1 cellular context compared by ENCODE assay signal in the genomic region with DNA sequence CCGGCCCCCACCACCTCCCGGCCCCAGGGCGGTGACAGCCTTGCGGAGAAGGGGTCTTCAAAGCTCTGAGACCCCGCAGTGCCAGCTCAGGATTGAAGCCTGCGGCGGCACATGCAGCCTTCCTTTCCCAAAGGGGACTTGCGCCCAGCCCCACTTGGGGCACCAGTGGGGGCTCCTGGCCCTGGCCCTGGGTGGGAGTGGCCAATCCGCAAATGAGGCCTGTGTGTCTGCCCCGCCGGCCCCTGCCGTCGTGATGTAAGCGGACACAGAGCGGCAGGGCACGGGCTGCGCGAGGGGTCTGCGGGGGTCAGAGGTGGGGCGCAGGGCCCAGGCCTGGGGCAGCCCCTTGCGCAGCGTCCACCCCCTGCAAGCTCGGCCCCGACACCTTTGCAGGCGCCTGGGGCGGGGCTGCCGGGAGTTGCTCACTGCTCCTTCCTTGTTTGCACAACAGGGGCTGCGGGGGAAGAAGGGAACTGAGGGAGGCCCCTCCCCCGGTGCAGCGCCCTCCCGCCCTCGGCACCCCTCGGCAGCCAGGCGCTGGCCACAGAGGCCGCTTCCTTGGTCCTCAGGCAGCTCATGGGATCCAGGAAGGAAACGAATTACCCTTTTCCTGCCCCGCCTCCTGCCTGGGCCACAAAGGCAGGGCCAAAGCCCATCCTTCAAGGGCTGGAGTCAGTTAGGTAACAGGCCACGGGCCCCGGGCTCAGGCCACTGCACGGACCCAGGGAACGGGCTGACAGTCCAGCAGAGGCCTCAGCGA.
TF ChIP-seq lines count a peak whose summit lies in the region.

No MANE protein-coding gene starts in this region.

TF ChIP-seq in HepG2, 621 proteins besides CTCF, POLR2A, EP300 and RAD21 (continued from another document and continues in another):
- TF ChIP-seq MED1 (CRISPR knock-in tag; IDR thresholded peaks at IDR 0.05): peak; percentile 90
- TF ChIP-seq TCF7L2 (IDR thresholded peaks at IDR 0.05; ENCODE audit: low read depth, low read length): no peak
- no peak for TF ChIP-seq ZNF24 (IDR thresholded peaks at IDR 0.05)
- TF ChIP-seq GLI4 (CRISPR knock-in tag; IDR thresholded peaks at IDR 0.05; ENCODE audit: borderline replicate concordance): no peak; the same call in 1 of the 2 replicates
- peak; percentile 80 for TF ChIP-seq SPEN (CRISPR knock-in tag; IDR thresholded peaks at IDR 0.05; ENCODE audit: low read depth)
- TF ChIP-seq BHLHE40 (IDR thresholded peaks at IDR 0.05; ENCODE audit: low read length): no peak
- peak; percentile 46; the same call in 1 of the 2 replicates for TF ChIP-seq ZSCAN22 (CRISPR knock-in tag; IDR thresholded peaks at IDR 0.05)
- TF ChIP-seq ZNF510 (CRISPR knock-in tag; IDR thresholded peaks at IDR 0.05; ENCODE audit: low read depth): peak; percentile 53; the same call in 1 of the 2 replicates
- no peak; the same call in 1 of the 2 replicates for TF ChIP-seq MED13 (CRISPR knock-in tag; IDR thresholded peaks at IDR 0.05)
- TF ChIP-seq ZNF816 (CRISPR knock-in tag; IDR thresholded peaks at IDR 0.05; ENCODE audit: borderline replicate concordance): no peak; the same call in 1 of the 2 replicates
- TF ChIP-seq, protein P1, sequence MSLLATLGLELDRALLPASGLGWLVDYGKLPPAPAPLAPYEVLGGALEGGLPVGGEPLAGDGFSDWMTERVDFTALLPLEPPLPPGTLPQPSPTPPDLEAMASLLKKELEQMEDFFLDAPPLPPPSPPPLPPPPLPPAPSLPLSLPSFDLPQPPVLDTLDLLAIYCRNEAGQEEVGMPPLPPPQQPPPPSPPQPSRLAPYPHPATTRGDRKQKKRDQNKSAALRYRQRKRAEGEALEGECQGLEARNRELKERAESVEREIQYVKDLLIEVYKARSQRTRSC (CRISPR knock-in tag; IDR thresholded peaks at IDR 0.05; ENCODE audit: low read depth): no peak
- TF ChIP-seq, protein P2, sequence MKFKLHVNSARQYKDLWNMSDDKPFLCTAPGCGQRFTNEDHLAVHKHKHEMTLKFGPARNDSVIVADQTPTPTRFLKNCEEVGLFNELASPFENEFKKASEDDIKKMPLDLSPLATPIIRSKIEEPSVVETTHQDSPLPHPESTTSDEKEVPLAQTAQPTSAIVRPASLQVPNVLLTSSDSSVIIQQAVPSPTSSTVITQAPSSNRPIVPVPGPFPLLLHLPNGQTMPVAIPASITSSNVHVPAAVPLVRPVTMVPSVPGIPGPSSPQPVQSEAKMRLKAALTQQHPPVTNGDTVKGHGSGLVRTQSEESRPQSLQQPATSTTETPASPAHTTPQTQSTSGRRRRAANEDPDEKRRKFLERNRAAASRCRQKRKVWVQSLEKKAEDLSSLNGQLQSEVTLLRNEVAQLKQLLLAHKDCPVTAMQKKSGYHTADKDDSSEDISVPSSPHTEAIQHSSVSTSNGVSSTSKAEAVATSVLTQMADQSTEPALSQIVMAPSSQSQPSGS (CRISPR knock-in tag; IDR thresholded peaks at IDR 0.05): peak; percentile 91
- TF ChIP-seq, protein P3, sequence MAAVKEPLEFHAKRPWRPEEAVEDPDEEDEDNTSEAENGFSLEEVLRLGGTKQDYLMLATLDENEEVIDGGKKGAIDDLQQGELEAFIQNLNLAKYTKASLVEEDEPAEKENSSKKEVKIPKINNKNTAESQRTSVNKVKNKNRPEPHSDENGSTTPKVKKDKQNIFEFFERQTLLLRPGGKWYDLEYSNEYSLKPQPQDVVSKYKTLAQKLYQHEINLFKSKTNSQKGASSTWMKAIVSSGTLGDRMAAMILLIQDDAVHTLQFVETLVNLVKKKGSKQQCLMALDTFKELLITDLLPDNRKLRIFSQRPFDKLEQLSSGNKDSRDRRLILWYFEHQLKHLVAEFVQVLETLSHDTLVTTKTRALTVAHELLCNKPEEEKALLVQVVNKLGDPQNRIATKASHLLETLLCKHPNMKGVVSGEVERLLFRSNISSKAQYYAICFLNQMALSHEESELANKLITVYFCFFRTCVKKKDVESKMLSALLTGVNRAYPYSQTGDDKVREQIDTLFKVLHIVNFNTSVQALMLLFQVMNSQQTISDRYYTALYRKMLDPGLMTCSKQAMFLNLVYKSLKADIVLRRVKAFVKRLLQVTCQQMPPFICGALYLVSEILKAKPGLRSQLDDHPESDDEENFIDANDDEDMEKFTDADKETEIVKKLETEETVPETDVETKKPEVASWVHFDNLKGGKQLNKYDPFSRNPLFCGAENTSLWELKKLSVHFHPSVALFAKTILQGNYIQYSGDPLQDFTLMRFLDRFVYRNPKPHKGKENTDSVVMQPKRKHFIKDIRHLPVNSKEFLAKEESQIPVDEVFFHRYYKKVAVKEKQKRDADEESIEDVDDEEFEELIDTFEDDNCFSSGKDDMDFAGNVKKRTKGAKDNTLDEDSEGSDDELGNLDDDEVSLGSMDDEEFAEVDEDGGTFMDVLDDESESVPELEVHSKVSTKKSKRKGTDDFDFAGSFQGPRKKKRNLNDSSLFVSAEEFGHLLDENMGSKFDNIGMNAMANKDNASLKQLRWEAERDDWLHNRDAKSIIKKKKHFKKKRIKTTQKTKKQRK (IDR thresholded peaks at IDR 0.05; ENCODE audit: low read length): no peak
- TF ChIP-seq YEATS2 (CRISPR knock-in tag; IDR thresholded peaks at IDR 0.05; ENCODE audit: borderline replicate concordance): peak; percentile 71; the same call in 1 of the 2 replicates
- TF ChIP-seq BRD4 (CRISPR knock-in tag; IDR thresholded peaks at IDR 0.05): no peak; the same call in 1 of the 2 replicates
- no peak for TF ChIP-seq ZNF547 (CRISPR knock-in tag; IDR thresholded peaks at IDR 0.05)
- peak; percentile 73; the same call in 1 of the 2 replicates for TF ChIP-seq ZNF205 (CRISPR knock-in tag; IDR thresholded peaks at IDR 0.05)
- TF ChIP-seq, protein P4, sequence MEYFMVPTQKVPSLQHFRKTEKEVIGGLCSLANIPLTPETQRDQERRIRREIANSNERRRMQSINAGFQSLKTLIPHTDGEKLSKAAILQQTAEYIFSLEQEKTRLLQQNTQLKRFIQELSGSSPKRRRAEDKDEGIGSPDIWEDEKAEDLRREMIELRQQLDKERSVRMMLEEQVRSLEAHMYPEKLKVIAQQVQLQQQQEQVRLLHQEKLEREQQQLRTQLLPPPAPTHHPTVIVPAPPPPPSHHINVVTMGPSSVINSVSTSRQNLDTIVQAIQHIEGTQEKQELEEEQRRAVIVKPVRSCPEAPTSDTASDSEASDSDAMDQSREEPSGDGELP (IDR thresholded peaks at IDR 0.05; ENCODE audit: borderline replicate concordance, low read depth): peak; percentile 73; the same call in 1 of the 2 replicates
- no peak for TF ChIP-seq MAFK (conservative IDR thresholded peaks at IDR 0.05 in 1 of 2, IDR thresholded peaks at IDR 0.05 in 1 of 2; ENCODE audit: low read length in 2 of 2)
- TF ChIP-seq ZNF772 (CRISPR knock-in tag; IDR thresholded peaks at IDR 0.05): peak; percentile 94
- peak; percentile 97 for TF ChIP-seq GZF1 (CRISPR knock-in tag; IDR thresholded peaks at IDR 0.05)
- TF ChIP-seq KDM6A (CRISPR knock-in tag; IDR thresholded peaks at IDR 0.05; ENCODE audit: low read depth): no peak
- TF ChIP-seq, protein P5, sequence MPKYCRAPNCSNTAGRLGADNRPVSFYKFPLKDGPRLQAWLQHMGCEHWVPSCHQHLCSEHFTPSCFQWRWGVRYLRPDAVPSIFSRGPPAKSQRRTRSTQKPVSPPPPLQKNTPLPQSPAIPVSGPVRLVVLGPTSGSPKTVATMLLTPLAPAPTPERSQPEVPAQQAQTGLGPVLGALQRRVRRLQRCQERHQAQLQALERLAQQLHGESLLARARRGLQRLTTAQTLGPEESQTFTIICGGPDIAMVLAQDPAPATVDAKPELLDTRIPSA (CRISPR knock-in tag; IDR thresholded peaks at IDR 0.05; ENCODE audit: borderline replicate concordance): no peak
- peak; percentile 10; the same call in 1 of the 2 replicates for TF ChIP-seq ZNF776 (CRISPR knock-in tag; IDR thresholded peaks at IDR 0.05)
- TF ChIP-seq DNMT3B (CRISPR knock-in tag; conservative IDR thresholded peaks at IDR 0.05): no peak; the same call in 1 of the 2 replicates
- TF ChIP-seq ZNF296 (CRISPR knock-in tag; conservative IDR thresholded peaks at IDR 0.05): peak; percentile 91
- TF ChIP-seq, protein P6, sequence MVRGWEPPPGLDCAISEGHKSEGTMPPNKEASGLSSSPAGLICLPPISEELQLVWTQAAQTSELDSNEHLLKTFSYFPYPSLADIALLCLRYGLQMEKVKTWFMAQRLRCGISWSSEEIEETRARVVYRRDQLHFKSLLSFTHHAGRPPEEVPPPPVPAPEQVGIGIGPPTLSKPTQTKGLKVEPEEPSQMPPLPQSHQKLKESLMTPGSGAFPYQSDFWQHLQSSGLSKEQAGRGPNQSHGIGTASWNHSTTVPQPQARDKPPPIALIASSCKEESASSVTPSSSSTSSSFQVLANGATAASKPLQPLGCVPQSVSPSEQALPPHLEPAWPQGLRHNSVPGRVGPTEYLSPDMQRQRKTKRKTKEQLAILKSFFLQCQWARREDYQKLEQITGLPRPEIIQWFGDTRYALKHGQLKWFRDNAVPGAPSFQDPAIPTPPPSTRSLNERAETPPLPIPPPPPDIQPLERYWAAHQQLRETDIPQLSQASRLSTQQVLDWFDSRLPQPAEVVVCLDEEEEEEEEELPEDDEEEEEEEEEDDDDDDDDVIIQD (CRISPR knock-in tag; IDR thresholded peaks at IDR 0.05; ENCODE audit: low read depth): peak; percentile 68; the same call in 1 of the 2 replicates
- 0 out of 2 replicates have a peak, but pooled peaks have one; percentile 86 for TF ChIP-seq MAF1 (CRISPR knock-in tag; IDR thresholded peaks at IDR 0.05; ENCODE audit: borderline replicate concordance)
- no peak for TF ChIP-seq PAWR (CRISPR knock-in tag; IDR thresholded peaks at IDR 0.05; ENCODE audit: borderline replicate concordance)
- TF ChIP-seq ARNT2 (CRISPR knock-in tag; IDR thresholded peaks at IDR 0.05; ENCODE audit: low read depth): no peak; the same call in 1 of the 2 replicates
- TF ChIP-seq, protein P7, sequence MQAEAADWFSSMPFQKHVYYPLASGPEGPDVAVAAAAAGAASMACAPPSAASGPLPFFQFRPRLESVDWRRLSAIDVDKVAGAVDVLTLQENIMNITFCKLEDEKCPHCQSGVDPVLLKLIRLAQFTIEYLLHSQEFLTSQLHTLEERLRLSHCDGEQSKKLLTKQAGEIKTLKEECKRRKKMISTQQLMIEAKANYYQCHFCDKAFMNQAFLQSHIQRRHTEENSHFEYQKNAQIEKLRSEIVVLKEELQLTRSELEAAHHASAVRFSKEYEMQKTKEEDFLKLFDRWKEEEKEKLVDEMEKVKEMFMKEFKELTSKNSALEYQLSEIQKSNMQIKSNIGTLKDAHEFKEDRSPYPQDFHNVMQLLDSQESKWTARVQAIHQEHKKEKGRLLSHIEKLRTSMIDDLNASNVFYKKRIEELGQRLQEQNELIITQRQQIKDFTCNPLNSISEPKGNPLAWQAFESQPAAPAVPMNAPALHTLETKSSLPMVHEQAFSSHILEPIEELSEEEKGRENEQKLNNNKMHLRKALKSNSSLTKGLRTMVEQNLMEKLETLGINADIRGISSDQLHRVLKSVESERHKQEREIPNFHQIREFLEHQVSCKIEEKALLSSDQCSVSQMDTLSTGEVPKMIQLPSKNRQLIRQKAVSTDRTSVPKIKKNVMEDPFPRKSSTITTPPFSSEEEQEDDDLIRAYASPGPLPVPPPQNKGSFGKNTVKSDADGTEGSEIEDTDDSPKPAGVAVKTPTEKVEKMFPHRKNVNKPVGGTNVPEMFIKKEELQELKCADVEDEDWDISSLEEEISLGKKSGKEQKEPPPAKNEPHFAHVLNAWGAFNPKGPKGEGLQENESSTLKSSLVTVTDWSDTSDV (CRISPR knock-in tag; IDR thresholded peaks at IDR 0.05): no peak; the same call in 1 of the 2 replicates
- peak; percentile 33; the same call in 1 of the 2 replicates for TF ChIP-seq KMT2A (CRISPR knock-in tag; IDR thresholded peaks at IDR 0.05)
- peak; percentile 91; the same call in 1 of the 2 replicates for TF ChIP-seq ETV6 (CRISPR knock-in tag; conservative IDR thresholded peaks at IDR 0.05)
- no peak; the same call in 1 of the 2 replicates for TF ChIP-seq HMG20B (CRISPR knock-in tag; conservative IDR thresholded peaks at IDR 0.05)
- no peak for TF ChIP-seq TCF12 (IDR thresholded peaks at IDR 0.05)
- TF ChIP-seq TCF12 (CRISPR knock-in tag; IDR thresholded peaks at IDR 0.05): peak; percentile 15; the same call in 1 of the 2 replicates
- TF ChIP-seq ZBTB7B (CRISPR knock-in tag; IDR thresholded peaks at IDR 0.05): peak; percentile 100
- TF ChIP-seq REPIN1 (CRISPR knock-in tag; IDR thresholded peaks at IDR 0.05; ENCODE audit: borderline replicate concordance, low read depth): 0 out of 2 replicates have a peak, but pooled peaks have one; percentile 48
- TF ChIP-seq ATAD3A (CRISPR knock-in tag; IDR thresholded peaks at IDR 0.05): no peak
- TF ChIP-seq, protein P8, sequence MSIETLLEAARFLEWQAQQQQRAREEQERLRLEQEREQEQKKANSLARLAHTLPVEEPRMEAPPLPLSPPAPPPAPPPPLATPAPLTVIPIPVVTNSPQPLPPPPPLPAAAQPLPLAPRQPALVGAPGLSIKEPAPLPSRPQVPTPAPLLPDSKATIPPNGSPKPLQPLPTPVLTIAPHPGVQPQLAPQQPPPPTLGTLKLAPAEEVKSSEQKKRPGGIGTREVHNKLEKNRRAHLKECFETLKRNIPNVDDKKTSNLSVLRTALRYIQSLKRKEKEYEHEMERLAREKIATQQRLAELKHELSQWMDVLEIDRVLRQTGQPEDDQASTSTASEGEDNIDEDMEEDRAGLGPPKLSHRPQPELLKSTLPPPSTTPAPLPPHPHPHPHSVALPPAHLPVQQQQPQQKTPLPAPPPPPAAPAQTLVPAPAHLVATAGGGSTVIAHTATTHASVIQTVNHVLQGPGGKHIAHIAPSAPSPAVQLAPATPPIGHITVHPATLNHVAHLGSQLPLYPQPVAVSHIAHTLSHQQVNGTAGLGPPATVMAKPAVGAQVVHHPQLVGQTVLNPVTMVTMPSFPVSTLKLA (IDR thresholded peaks at IDR 0.05): 0 out of 2 replicates have a peak, but pooled peaks have one; percentile 8
- peak; percentile 80; the same call in 1 of the 2 replicates for TF ChIP-seq MEIS2 (CRISPR knock-in tag; IDR thresholded peaks at IDR 0.05)
- peak; percentile 94; the same call in 1 of the 2 replicates for TF ChIP-seq NFKB2 (CRISPR knock-in tag; IDR thresholded peaks at IDR 0.05; ENCODE audit: borderline replicate concordance)
- TF ChIP-seq DNMT1 (CRISPR knock-in tag; IDR thresholded peaks at IDR 0.05): no peak
- TF ChIP-seq ESRRA (CRISPR knock-in tag; IDR thresholded peaks at IDR 0.05; ENCODE audit: low read depth): peak; percentile 29; the same call in 1 of the 2 replicates
- no peak for TF ChIP-seq ZBTB21 (CRISPR knock-in tag; IDR thresholded peaks at IDR 0.05)
- no peak for TF ChIP-seq ZNF616 (CRISPR knock-in tag; IDR thresholded peaks at IDR 0.05; ENCODE audit: low read depth)
- no peak for TF ChIP-seq RFX1 (IDR thresholded peaks at IDR 0.05)
- TF ChIP-seq MLLT10 (CRISPR knock-in tag; IDR thresholded peaks at IDR 0.05): no peak
- TF ChIP-seq, protein P9, sequence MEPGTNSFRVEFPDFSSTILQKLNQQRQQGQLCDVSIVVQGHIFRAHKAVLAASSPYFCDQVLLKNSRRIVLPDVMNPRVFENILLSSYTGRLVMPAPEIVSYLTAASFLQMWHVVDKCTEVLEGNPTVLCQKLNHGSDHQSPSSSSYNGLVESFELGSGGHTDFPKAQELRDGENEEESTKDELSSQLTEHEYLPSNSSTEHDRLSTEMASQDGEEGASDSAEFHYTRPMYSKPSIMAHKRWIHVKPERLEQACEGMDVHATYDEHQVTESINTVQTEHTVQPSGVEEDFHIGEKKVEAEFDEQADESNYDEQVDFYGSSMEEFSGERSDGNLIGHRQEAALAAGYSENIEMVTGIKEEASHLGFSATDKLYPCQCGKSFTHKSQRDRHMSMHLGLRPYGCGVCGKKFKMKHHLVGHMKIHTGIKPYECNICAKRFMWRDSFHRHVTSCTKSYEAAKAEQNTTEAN (CRISPR knock-in tag; conservative IDR thresholded peaks at IDR 0.05): 0 out of 2 replicates have a peak, but pooled peaks have one; percentile 34
- TF ChIP-seq CENPX (CRISPR knock-in tag; IDR thresholded peaks at IDR 0.05): no peak
- TF ChIP-seq HDAC2 (CRISPR knock-in tag; IDR thresholded peaks at IDR 0.05): peak; percentile 94
- peak; percentile 41; the same call in 1 of the 2 replicates for TF ChIP-seq JDP2 (CRISPR knock-in tag; IDR thresholded peaks at IDR 0.05; ENCODE audit: borderline replicate concordance)
